Comparison of ENCODE assay signal across 8 cellular contexts in genomic region chr19:17309198-17309961, GRCh38. TPM values are rescaled to one million over a fixed set of nuclear protein-coding genes. Genes with fewer than 3 reads are reported as not detected.
A peak's percentile ranks its signal among the peaks of the same experiment; 100 is the strongest.
DNase-seq lines count a peak whose midpoint lies in the region; ATAC-seq, FAIRE-seq and TF ChIP-seq lines count a peak whose summit lies in the region.

TSS of gene DDA1 (plus strand) at chr19:17309563. CDS start at chr19:17309655, 92 bp downstream.

- peak within 1 kb of the TSS; percentile 86 for H3K4me3 ChIP-seq in HUES64 (ENCODE audit: low read length)
- H3K4me3 ChIP-seq in OCI-LY1 (ENCODE audit: low read depth, low read length, poor library complexity, severe bottlenecking): peak within 1 kb of the TSS; percentile 80
- H3K4me3 ChIP-seq in mesodermal cell (ENCODE audit: extremely low read depth, insufficient read depth, low read length, poor library complexity, severe bottlenecking): peak within 1 kb of the TSS; percentile 97

- 1% methylated on average over 46 of the region's 46 CpGs for WGBS in HUES64
- WGBS in mesodermal cell (ENCODE audit: insufficient coverage in 2 of 2), 2 experiments: 0 to 1% methylated on average over 39 to 42 of the region's 46 CpGs

- peaks cover 1% of the 10 kb centered on the region; the same call in 1 of the 2 replicates for H3F3A ChIP-seq in OCI-LY1 (ENCODE audit: insufficient read depth, low read length)

- H3K9me2 ChIP-seq in OCI-LY1 (ENCODE audit: low read depth, low read length): no peaks in the 10 kb centered on the region

- peaks cover 13% of the 10 kb centered on the region for H3K79me2 ChIP-seq in OCI-LY1 (ENCODE audit: insufficient read depth, low read length)

- peak; percentile 100 for FAIRE-seq in endometrium (lab: Jason Lieb, UNC)

- H3K27ac ChIP-seq in HUES64 (ENCODE audit: low read depth, low read length): peak within 1 kb of the TSS; percentile 69
- H3K27ac ChIP-seq in OCI-LY1 (ENCODE audit: low read depth, low read length, poor library complexity, severe bottlenecking): peak within 1 kb of the TSS; percentile 29
- H3K27ac ChIP-seq in mesodermal cell (ENCODE audit: low read depth, low read length, severe bottlenecking): peak within 1 kb of the TSS; percentile 72

- no peaks in the 10 kb centered on the region for H3K27me3 ChIP-seq in HUES64 (ENCODE audit: insufficient read depth, low read length)
- no peaks in the 10 kb centered on the region for H3K27me3 ChIP-seq in OCI-LY1 (ENCODE audit: insufficient read depth, low read length)

- no peak for TF ChIP-seq CTCF in OCI-LY1 (IDR thresholded peaks at IDR 0.05; ENCODE audit: low read length)

- peak within 1 kb of the TSS; percentile 72 for H3K4me2 ChIP-seq in OCI-LY1 (ENCODE audit: low read length)

- H3K9me3 ChIP-seq in HUES64 (ENCODE audit: insufficient read depth, low read depth, low read length) (no peaks in the 10 kb centered on the region), OCI-LY1 (ENCODE audit: low read length) (no peaks in the 10 kb centered on the region), mesodermal cell (ENCODE audit: control insufficient read depth, low read length) (no peaks in the 10 kb centered on the region)

- H3K36me3 ChIP-seq in HUES64 (ENCODE audit: insufficient read depth, low read length) (peaks cover 19% of the 10 kb centered on the region), OCI-LY1 (ENCODE audit: insufficient read depth, low read length) (peaks cover 20% of the 10 kb centered on the region), mesodermal cell (ENCODE audit: control insufficient read depth, insufficient read depth, low read length) (peaks cover 27% of the 10 kb centered on the region)

- peak within 1 kb of the TSS; percentile 65 for H3K9ac ChIP-seq in HUES64 (ENCODE audit: low read depth, low read length)
- peak within 1 kb of the TSS; percentile 81 for H3K9ac ChIP-seq in OCI-LY1 (ENCODE audit: low read length)

- H4K20me1 ChIP-seq in OCI-LY1 (ENCODE audit: insufficient read depth, low read length): no peaks in the 10 kb centered on the region

- H2AFZ ChIP-seq in OCI-LY1 (ENCODE audit: low read length): no peak within 1 kb of the TSS

- H3K4me1 ChIP-seq in HUES64 (ENCODE audit: insufficient read depth, low read length): peaks cover 20% of the 10 kb centered on the region
- peaks cover 31% of the 10 kb centered on the region for H3K4me1 ChIP-seq in OCI-LY1 (ENCODE audit: insufficient read depth, low read length, severe bottlenecking)
- H3K4me1 ChIP-seq in mesodermal cell (ENCODE audit: control insufficient read depth, insufficient read depth, low read length, poor library complexity, severe bottlenecking): peaks cover 25% of the 10 kb centered on the region

- DNase-seq in COR-L47 (lab: John Stamatoyannopoulos, UW): peak; percentile 100
- DNase-seq in activated CD8-positive, alpha-beta memory T cell treated with anti-CD3 and anti-CD28 coated beads, Interleukin-2, amount 50 U/mL, for 4 hours: peak; percentile 98
- DNase-seq in stimulated activated CD8-positive, alpha-beta memory T cell treated with anti-CD3 and anti-CD28 coated beads, Interleukin-15, amount 100 ng/mL, for 4 hours (ENCODE audit: low read depth in 2 of 2): peak; percentile 96 to 100

- peak; percentile 43 for ATAC-seq in GM21423 (IDR thresholded peaks at IDR 0.05; ENCODE audit: unreplicated experiment)

RNA-seq across cellular contexts. Expression of gene DDA1, which starts in this region (rescaled TPM):
- 50.7 TPM for polyA plus RNA-seq in HUES64 (2013, experiment 1 of 2)
- polyA plus RNA-seq in HUES64 (2013, experiment 2 of 2): 48.0 TPM
- polyA plus RNA-seq in mesodermal cell (2013, experiment 1 of 2): 81.9 TPM
- 59.5 TPM for polyA plus RNA-seq in mesodermal cell (2013, experiment 2 of 2)

Comparison
In these comparisons a context has a peak if more than half of its experiments do, and no peak if none do; other contexts are left out.
1. Peak in every context shown above with its lines: DNase-seq, ATAC-seq, H3K4me3 ChIP-seq and H3K27ac ChIP-seq.